In genomic region chrX:1026263-1027015, GRCh38 we compare ENCODE assay signal across 13 cellular contexts.
DNase-seq lines count a peak whose midpoint lies in the region; ATAC-seq and TF ChIP-seq lines count a peak whose summit lies in the region.
"Had no signal": no experiment of that assay in that cellular context is flagged by ENCODE, and none has a peak within 500 bp of the region (broad histone marks: within the 10 kb centered on the region; RNA-seq: fewer than 3 reads in every experiment).

No MANE protein-coding gene starts in this region.

- DNase-seq in activated T-cell treated with anti-CD3 and anti-CD28 coated beads, Interleukin-2, amount 50 U/mL, for 4 hours: no peak
- no peak for DNase-seq in activated T-cell treated with anti-CD3 and anti-CD28 coated beads for 4 hours
- peak; percentile 49 for DNase-seq in SIG-M5 treated with dmso at 0.1 percent for 504 hours (lab: John Stamatoyannopoulos, UW; ENCODE audit: unreplicated experiment)
- DNase-seq in T-helper 9 cell: no peak
- no peak for DNase-seq in glutamatergic neuron
- no peak for DNase-seq in substantia nigra (lab: John Stamatoyannopoulos, UW)
- DNase-seq: activated gamma-delta T cell, NCI-H1436 treated with DMSO at 0.1 percent for 48 hours had no signal

- H3K4me3 Mint-ChIP-seq in activated T-cell treated with anti-CD3 and anti-CD28 coated beads, Interleukin-2, amount 50 U/mL, for 4 hours: peak overlapping the region; percentile 58
- peak overlapping the region; percentile 33 for H3K4me3 Mint-ChIP-seq in stimulated activated memory B cell treated with anti-CD40 and anti-IgM and Interleukin-4, amounts not matched to agents 10 μg/mL and 1 μg/mL and 100 μg/mL, for 72 hours
- H3K4me3 Mint-ChIP-seq in glutamatergic neuron (ENCODE audit: unreplicated experiment): no peak overlapping the region

- no peak for ATAC-seq in activated T-cell treated with anti-CD3 and anti-CD28 coated beads, Interleukin-2, amount 50 U/mL, for 4 hours
- peak; percentile 55 for ATAC-seq in HG02981 (IDR thresholded peaks at IDR 0.05; ENCODE audit: unreplicated experiment)
- ATAC-seq in stimulated activated memory B cell treated with anti-CD40 and anti-IgM and Interleukin-4, amounts not matched to agents 10 μg/mL and 1 μg/mL and 100 μg/mL, for 72 hours: no peak

- H3K27me3 Mint-ChIP-seq in activated T-cell treated with anti-CD3 and anti-CD28 coated beads, Interleukin-2, amount 50 U/mL, for 4 hours (ENCODE audit: low read depth): peaks cover 17% of the 10 kb centered on the region
- H3K27me3 Mint-ChIP-seq in stimulated activated memory B cell treated with anti-CD40 and anti-IgM and Interleukin-4, amounts not matched to agents 10 μg/mL and 1 μg/mL and 100 μg/mL, for 72 hours: peaks cover 42% of the 10 kb centered on the region
- H3K27me3 Mint-ChIP-seq in glutamatergic neuron (ENCODE audit: unreplicated experiment): peaks cover 7% of the 10 kb centered on the region

- H3K4me1 Mint-ChIP-seq in activated T-cell treated with anti-CD3 and anti-CD28 coated beads, Interleukin-2, amount 50 U/mL, for 4 hours (ENCODE audit: low read depth): peaks cover 14% of the 10 kb centered on the region
- peaks cover 21% of the 10 kb centered on the region for H3K4me1 Mint-ChIP-seq in stimulated activated memory B cell treated with anti-CD40 and anti-IgM and Interleukin-4, amounts not matched to agents 10 μg/mL and 1 μg/mL and 100 μg/mL, for 72 hours
- H3K4me1 Mint-ChIP-seq in glutamatergic neuron (ENCODE audit: low read depth, unreplicated experiment): peaks cover 5% of the 10 kb centered on the region

- H3K36me3 Mint-ChIP-seq in activated T-cell treated with anti-CD3 and anti-CD28 coated beads, Interleukin-2, amount 50 U/mL, for 4 hours (ENCODE audit: insufficient read depth): no peaks in the 10 kb centered on the region
- no peaks in the 10 kb centered on the region for H3K36me3 Mint-ChIP-seq in stimulated activated memory B cell treated with anti-CD40 and anti-IgM and Interleukin-4, amounts not matched to agents 10 μg/mL and 1 μg/mL and 100 μg/mL, for 72 hours
- no peaks in the 10 kb centered on the region for H3K36me3 Mint-ChIP-seq in glutamatergic neuron (ENCODE audit: unreplicated experiment)

- no peak for TF ChIP-seq CTCF in glutamatergic neuron (IDR thresholded peaks at IDR 0.05; ENCODE audit: partially characterized antibody, unreplicated experiment)

- no peak overlapping the region for H3K27ac ChIP-seq in substantia nigra (ENCODE audit: low read depth, low read length, poor library complexity, severe bottlenecking)
- H3K27ac ChIP-seq: parathyroid adenoma, SK-N-MC, vagina had no signal

- peak overlapping the region; percentile 55 for H3K27ac Mint-ChIP-seq in stimulated activated memory B cell treated with anti-CD40 and anti-IgM and Interleukin-4, amounts not matched to agents 10 μg/mL and 1 μg/mL and 100 μg/mL, for 72 hours
- no peak overlapping the region for H3K27ac Mint-ChIP-seq in glutamatergic neuron (ENCODE audit: unreplicated experiment)

- no peaks in the 10 kb centered on the region for H3K9me3 Mint-ChIP-seq in activated T-cell treated with anti-CD3 and anti-CD28 coated beads, Interleukin-2, amount 50 U/mL, for 4 hours
- no peaks in the 10 kb centered on the region for H3K9me3 Mint-ChIP-seq in stimulated activated memory B cell treated with anti-CD40 and anti-IgM and Interleukin-4, amounts not matched to agents 10 μg/mL and 1 μg/mL and 100 μg/mL, for 72 hours
- H3K9me3 Mint-ChIP-seq in glutamatergic neuron (ENCODE audit: unreplicated experiment): peaks cover 7% of the 10 kb centered on the region
